26 cellular contexts compared by ENCODE assay signal in the genomic region with DNA sequence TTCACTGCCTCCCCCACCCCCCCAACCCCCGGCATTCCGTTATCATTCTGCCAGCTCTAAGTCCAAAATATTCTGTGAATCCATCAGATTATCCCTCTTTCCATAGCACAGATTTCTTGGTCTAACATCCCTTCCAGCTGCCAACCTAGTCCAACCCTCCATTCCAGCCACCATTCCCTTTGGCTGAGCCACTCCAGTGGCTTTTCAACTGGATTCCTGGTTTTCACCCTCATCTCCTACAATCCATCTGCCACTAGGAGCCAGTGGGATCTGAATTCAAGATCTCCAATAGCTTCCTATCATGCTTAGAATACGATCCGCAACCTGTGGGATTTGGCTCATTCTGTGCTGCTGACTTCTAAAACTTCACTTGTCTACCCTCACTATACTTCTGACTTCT. TPM values are rescaled to one million over a fixed set of nuclear protein-coding genes. Genes with fewer than 3 reads are reported as not detected.
DNase-seq lines count a peak whose midpoint lies in the region; ATAC-seq, FAIRE-seq and TF ChIP-seq lines count a peak whose summit lies in the region.
"Had no signal": no experiment of that assay in that cellular context is flagged by ENCODE, and none has a peak within 500 bp of the region (broad histone marks: within the 10 kb centered on the region; RNA-seq: fewer than 3 reads in every experiment).

No MANE protein-coding gene starts in this region.

- H3K4me3 Mint-ChIP-seq in GM23338: 0 out of 3 replicates have a peak overlapping the region, but pooled peaks have one; percentile 13
- peak overlapping the region; percentile 15 for H3K4me3 Mint-ChIP-seq in astrocyte (ENCODE audit: unreplicated experiment)
- H3K4me3 Mint-ChIP-seq in neural crest cell: peak overlapping the region; percentile 24
- H3K4me3 Mint-ChIP-seq in CD14-positive monocyte: peak overlapping the region in 1 of 2 donors; percentile 7
- H3K4me3 Mint-ChIP-seq: IgD-negative memory B cell had no signal

- no peaks in the 10 kb centered on the region for H3F3A ChIP-seq in GM23338 (replicated peaks; ENCODE audit: low read depth)

- H3K27ac ChIP-seq in GM23338 (ENCODE audit: low read depth) (no peak overlapping the region), astrocyte (ENCODE audit: low read depth, low read length) (no peak overlapping the region)
- H3K27ac ChIP-seq: HL-60, KMS-11, PC-9, SJCRH30 had no signal

- H3K9me2 ChIP-seq in GM23338 (ENCODE audit: insufficient read depth): peaks cover 3% of the 10 kb centered on the region; the same call in 1 of the 2 replicates

- DNase-seq in GM23338 (ENCODE audit: low spot score) (no peak), astrocyte (ENCODE audit: low read depth) (no peak), neural crest cell (ENCODE audit: low read depth, low spot score) (no peak), H4 (ENCODE audit: low spot score) (no peak), CD14-positive monocyte (ENCODE audit: low spot score) (no peak), mesenteric fat pad (ENCODE audit: low spot score) (no peak)
- no peak for DNase-seq in activated T-cell treated with anti-CD3 and anti-CD28 coated beads, Interleukin-2, amount 50 U/mL, for 1 hour
- DNase-seq: ACHN, BE2C, DMS79, EL, GDM1, GOT3, MM.1S, NCI-H1694, NCI-H2029 treated with DMSO at 0.1 percent for 48 hours, NCI-H2227 treated with DMSO at 0.1 percent for 48 hours, NCI-H526 treated with DMSO at 0.1 percent for 48 hours, PC-9, SJCRH30 had no signal

- H3K36me3 ChIP-seq in GM23338 (ENCODE audit: insufficient read depth): no peaks in the 10 kb centered on the region
- H3K36me3 ChIP-seq in astrocyte (ENCODE audit: insufficient read depth, low read length): no peaks in the 10 kb centered on the region
- H3K36me3 ChIP-seq: BE2C, SJCRH30 had no signal

- H3K27me3 Mint-ChIP-seq in GM23338 (ENCODE audit: insufficient read depth, low read depth, poor library complexity): peaks cover 7% of the 10 kb centered on the region
- peaks cover 2% of the 10 kb centered on the region for H3K27me3 Mint-ChIP-seq in astrocyte (ENCODE audit: low read depth, unreplicated experiment)
- peaks cover 33% of the 10 kb centered on the region for H3K27me3 Mint-ChIP-seq in neural crest cell (ENCODE audit: low read depth)
- H3K27me3 Mint-ChIP-seq in CD14-positive monocyte (ENCODE audit: low read depth in 3 of 3): peaks cover 15 to 34% (median 25%) of the 10 kb centered on the region in 3 donors

- H3K9ac ChIP-seq in astrocyte (ENCODE audit: low read length): no peak overlapping the region
- H3K9ac ChIP-seq: KMS-11 had no signal

- no peaks in the 10 kb centered on the region for H4K20me1 ChIP-seq in GM23338 (replicated peaks; ENCODE audit: insufficient read depth)
- H4K20me1 ChIP-seq in astrocyte (ENCODE audit: insufficient read depth, low read length): no peaks in the 10 kb centered on the region

- H3K4me1 Mint-ChIP-seq in GM23338 (peaks cover 13% of the 10 kb centered on the region), astrocyte (ENCODE audit: low read depth, unreplicated experiment) (peaks cover 7% of the 10 kb centered on the region), neural crest cell (no peaks in the 10 kb centered on the region), CD14-positive monocyte (peaks cover 3% of the 10 kb centered on the region)
- H3K4me1 Mint-ChIP-seq: IgD-negative memory B cell had no signal

- ATAC-seq in GM23338: no peak
- ATAC-seq: GM12878, Right ventricle myocardium inferior, SK-N-SH treated with all-trans-retinoic acid at 6 μM for 48 hours had no signal

- intact Hi-C loops in CD14-positive monocyte (cut with micrococcal nuclease): no loop called here

- H3K9me3 Mint-ChIP-seq in GM23338 (no peaks in the 10 kb centered on the region; the same call in 2 of the 3 replicates), astrocyte (ENCODE audit: unreplicated experiment) (no peaks in the 10 kb centered on the region), neural crest cell (peaks cover 3% of the 10 kb centered on the region), CD14-positive monocyte (peaks cover 0 to 4% (median 0%) of the 10 kb centered on the region in 7 donors)

- H3K4me3 ChIP-seq in GM23338: no peak overlapping the region
- H3K4me3 ChIP-seq in astrocyte (ENCODE audit: insufficient read depth, low read depth, low read length): no peak overlapping the region
- H3K4me3 ChIP-seq: GM12878, PC-9, SJCRH30 had no signal

- H3K4me1 ChIP-seq in GM23338 (ENCODE audit: insufficient read depth): peaks cover 15% of the 10 kb centered on the region
- H3K4me1 ChIP-seq in astrocyte (ENCODE audit: insufficient read depth, low read length): peaks cover 32% of the 10 kb centered on the region
- H3K4me1 ChIP-seq: BE2C, SJCRH30 had no signal

- no peaks in the 10 kb centered on the region for H3K9me3 ChIP-seq in astrocyte (ENCODE audit: insufficient read depth, low read depth, low read length)
- H3K9me3 ChIP-seq: BE2C, SJCRH30 had no signal

- H3K36me3 Mint-ChIP-seq in GM23338 (ENCODE audit: low read depth) (no peaks in the 10 kb centered on the region), astrocyte (ENCODE audit: low read depth, unreplicated experiment) (no peaks in the 10 kb centered on the region), neural crest cell (ENCODE audit: low read depth) (no peaks in the 10 kb centered on the region), CD14-positive monocyte (no peaks in the 10 kb centered on the region)

- H3K4me2 ChIP-seq in GM23338: no peak overlapping the region
- H3K4me2 ChIP-seq in astrocyte (ENCODE audit: low read length): no peak overlapping the region
- H3K4me2 ChIP-seq: KMS-11, PC-9 had no signal

- no peak overlapping the region for H3K27ac Mint-ChIP-seq in GM23338
- H3K27ac Mint-ChIP-seq in astrocyte (ENCODE audit: unreplicated experiment): peak overlapping the region; percentile 43
- H3K27ac Mint-ChIP-seq in neural crest cell (ENCODE audit: unreplicated experiment): no peak overlapping the region
- H3K27ac Mint-ChIP-seq in CD14-positive monocyte: no peak overlapping the region

- FAIRE-seq in astrocyte (lab: Jason Lieb, UNC): no peak
- FAIRE-seq: GM12878 had no signal

- TF ChIP-seq CTCF in GM23338 (conservative IDR thresholded peaks at IDR 0.05; ENCODE audit: low read depth in 2 of 2) (no peak), astrocyte (IDR thresholded peaks at IDR 0.05; ENCODE audit: insufficient read depth, low read depth, low read length) (no peak), neural crest cell (conservative IDR thresholded peaks at IDR 0.05) (no peak), CD14-positive monocyte (IDR thresholded peaks at IDR 0.05) (no peak)

- H3K27me3 ChIP-seq in GM23338 (ENCODE audit: insufficient read depth): no peaks in the 10 kb centered on the region
- no peaks in the 10 kb centered on the region for H3K27me3 ChIP-seq in astrocyte (ENCODE audit: insufficient read depth, low read length)

- H2AFZ ChIP-seq in GM23338: no peak overlapping the region
- H2AFZ ChIP-seq in astrocyte (ENCODE audit: low read depth, low read length): no peak overlapping the region
- H2AFZ ChIP-seq: PC-9 had no signal

- H3K79me2 ChIP-seq in GM23338 (replicated peaks; ENCODE audit: insufficient read depth) (no peaks in the 10 kb centered on the region), astrocyte (ENCODE audit: insufficient read depth, low read length) (no peaks in the 10 kb centered on the region)

TF ChIP-seq in GM23338, 12 proteins besides CTCF, POLR2A, EP300 and RAD21 (continues in another document):
- TF ChIP-seq NANOG (IDR thresholded peaks at IDR 0.05; ENCODE audit: borderline replicate concordance) (no peak), EZH2phosphoT487 (IDR thresholded peaks at IDR 0.05; ENCODE audit: unreplicated experiment) (no peak), CREB1 (CRISPR knock-in tag; IDR thresholded peaks at IDR 0.05; ENCODE audit: low read depth) (no peak)

RNA-seq across cellular contexts. Expression of a gene that starts 1.2 kb away (rescaled TPM):
- 0.47 and 2.0 TPM in 2 replicates for total RNA-seq in GM23338 (2014; rRNA removed; shearing (Covaris generic))
- polyA plus RNA-seq in GM23338 (2016; fragmentation: Nextera tagmentation; extraction: Ambion mirVana) (0.71 and 0.87 TPM in 2 replicates), CD14-positive monocyte (not detected)
- total RNA-seq in astrocyte (0.75 and 0.86 TPM in 2 replicates), neural crest cell (not detected in 2 replicates), mesenteric fat pad (not detected)
- not detected in 2 replicates for total RNA-seq in H4 (2014; rRNA removed; shearing (Covaris generic))
- total RNA-seq: GM12878, Right ventricle myocardium inferior had no signal
- polyA plus RNA-seq: IgD-negative memory B cell had no signal

RNA-seq across cellular contexts. Expression of a gene that starts 59.0 kb away (rescaled TPM):
- not detected in 2 replicates for total RNA-seq in GM23338 (2014; rRNA removed; shearing (Covaris generic))
- polyA plus RNA-seq in GM23338 (2016; fragmentation: Nextera tagmentation; extraction: Ambion mirVana) (not detected in 2 replicates), CD14-positive monocyte (under 1 TPM in 1 of 2 donors, not detected in 1; 0.47 TPM)
- total RNA-seq in astrocyte (not detected in 2 replicates), neural crest cell (not detected in 2 replicates), mesenteric fat pad (2.1 TPM)
- total RNA-seq in H4 (2014; rRNA removed; shearing (Covaris generic)): not detected in 2 replicates
- total RNA-seq: PC-9, Right ventricle myocardium inferior had no signal
- polyA plus RNA-seq: IgD-negative memory B cell had no signal
